ENCODE assay signal across 14 cellular contexts in the genomic region with DNA sequence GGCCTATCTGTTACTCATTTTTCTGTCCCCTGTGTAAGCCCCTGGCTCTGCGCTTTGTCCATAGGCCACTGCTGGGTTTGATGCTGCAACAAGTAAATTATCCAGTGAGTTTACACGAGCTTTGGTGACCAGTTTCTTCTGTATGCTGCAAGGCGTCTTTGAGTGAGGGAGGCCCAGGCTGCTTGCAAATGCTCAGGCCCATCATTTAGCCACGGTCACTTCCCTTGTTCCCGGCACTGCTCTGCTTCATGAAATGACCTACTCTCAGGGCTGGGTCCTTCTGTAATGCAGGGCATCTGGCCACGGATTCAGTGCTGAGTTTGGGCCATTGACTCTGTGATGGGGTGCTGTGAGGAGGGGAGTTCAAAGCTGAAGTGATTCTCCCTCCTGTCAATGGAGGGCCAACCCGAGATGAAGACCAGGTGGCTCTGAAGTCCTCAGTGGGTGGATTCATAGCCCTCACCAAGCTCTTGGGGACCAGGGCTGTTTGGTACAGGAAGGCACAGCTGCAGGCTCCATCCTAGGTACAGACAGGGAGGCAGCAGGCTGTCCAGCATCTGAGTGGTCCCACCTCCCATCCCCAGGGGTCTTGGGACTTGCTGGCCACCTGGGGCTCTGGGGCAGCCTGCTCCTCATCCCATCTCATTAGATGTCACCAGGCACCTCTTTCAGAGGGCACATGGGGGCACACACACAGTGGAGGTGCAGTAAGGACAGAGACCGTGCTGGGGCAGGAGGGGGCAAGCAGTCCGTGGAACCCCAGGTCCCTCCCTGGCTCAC. TPM values are rescaled to one million over a fixed set of nuclear protein-coding genes. Genes with fewer than 3 reads are reported as not detected.
DNase-seq lines count a peak whose midpoint lies in the region; ATAC-seq, FAIRE-seq and TF ChIP-seq lines count a peak whose summit lies in the region.
"Had no signal": no experiment of that assay in that cellular context is flagged by ENCODE, and none has a peak within 500 bp of the region (broad histone marks: within the 10 kb centered on the region; RNA-seq: fewer than 3 reads in every experiment).

No MANE protein-coding gene starts in this region.

- H3K79me2 ChIP-seq in astrocyte (ENCODE audit: insufficient read depth, low read length) (no peaks in the 10 kb centered on the region), neural progenitor cell (ENCODE audit: low read depth) (no peaks in the 10 kb centered on the region)

- no peaks in the 10 kb centered on the region for H3F3A ChIP-seq in neural progenitor cell (ENCODE audit: low read depth)

- no peak for FAIRE-seq in astrocyte (lab: Jason Lieb, UNC)

- ATAC-seq in upper lobe of right lung (no peak), HG02763 (IDR thresholded peaks at IDR 0.05; ENCODE audit: unreplicated experiment) (no peak)

- H3K4me1 ChIP-seq in astrocyte (ENCODE audit: insufficient read depth, low read length) (peaks cover 2% of the 10 kb centered on the region), neural progenitor cell (peaks cover 8% of the 10 kb centered on the region), upper lobe of right lung (no peaks in the 10 kb centered on the region)
- H3K4me1 ChIP-seq: BE2C had no signal

- no peak overlapping the region for H2AFZ ChIP-seq in astrocyte (ENCODE audit: low read depth, low read length)
- no peak overlapping the region for H2AFZ ChIP-seq in neural progenitor cell (replicated peaks)

- no peak overlapping the region for H3K27ac Mint-ChIP-seq in activated T-cell treated with anti-CD3 and anti-CD28 coated beads, Interleukin-2, amount 50 U/mL, for 24 hours
- peak overlapping the region; percentile 53 for H3K27ac Mint-ChIP-seq in astrocyte (ENCODE audit: unreplicated experiment)
- H3K27ac Mint-ChIP-seq in neural progenitor cell, result peak overlapping the region; percentile 36

- H3K27me3 Mint-ChIP-seq in activated T-cell treated with anti-CD3 and anti-CD28 coated beads, Interleukin-2, amount 50 U/mL, for 24 hours, result peaks cover 66% of the 10 kb centered on the region
- peaks cover 21% of the 10 kb centered on the region for H3K27me3 Mint-ChIP-seq in astrocyte (ENCODE audit: low read depth, unreplicated experiment)
- peaks cover 8% of the 10 kb centered on the region for H3K27me3 Mint-ChIP-seq in neural progenitor cell (ENCODE audit: insufficient read depth, low read depth)

- no peaks in the 10 kb centered on the region for H3K9me3 Mint-ChIP-seq in activated T-cell treated with anti-CD3 and anti-CD28 coated beads, Interleukin-2, amount 50 U/mL, for 24 hours
- H3K9me3 Mint-ChIP-seq in astrocyte (ENCODE audit: unreplicated experiment) (peaks cover 2% of the 10 kb centered on the region), neural progenitor cell (no peaks in the 10 kb centered on the region)

- H3K4me3 Mint-ChIP-seq in activated T-cell treated with anti-CD3 and anti-CD28 coated beads, Interleukin-2, amount 50 U/mL, for 24 hours, result no peak overlapping the region
- no peak overlapping the region for H3K4me3 Mint-ChIP-seq in astrocyte (ENCODE audit: unreplicated experiment)
- H3K4me3 Mint-ChIP-seq in neural progenitor cell, result no peak overlapping the region

- H3K36me3 ChIP-seq in astrocyte (ENCODE audit: insufficient read depth, low read length) (no peaks in the 10 kb centered on the region), neural progenitor cell (no peaks in the 10 kb centered on the region), upper lobe of right lung (no peaks in the 10 kb centered on the region)
- H3K36me3 ChIP-seq: BE2C had no signal

- DNase-seq in activated T-cell treated with anti-CD3 and anti-CD28 coated beads, Interleukin-2, amount 50 U/mL, for 1 hour, result peak; percentile 11
- no peak for DNase-seq in activated T-cell treated with anti-CD3 and anti-CD28 coated beads, Interleukin-2, amount 50 U/mL, for 24 hours
- DNase-seq in astrocyte (ENCODE audit: low read depth) (no peak), neural progenitor cell (ENCODE audit: low spot score) (no peak), upper lobe of right lung (peak; percentile 20), GM19238 (ENCODE audit: insufficient read length, low spot score) (no peak)
- DNase-seq in activated effector memory CD4-positive, alpha-beta T cell treated with Interleukin-2 at 50 U/mL for 16 hours, result no peak
- DNase-seq: NCI-H2081 treated with DMSO at 0.1 percent for 48 hours, NCI-H2171 had no signal

- H3K27ac ChIP-seq in astrocyte (ENCODE audit: low read depth, low read length) (no peak overlapping the region), neural progenitor cell (no peak overlapping the region), upper lobe of right lung (no peak overlapping the region)
- H3K27ac ChIP-seq: 22Rv1, HL-60 had no signal

- no peak for TF ChIP-seq CTCF in astrocyte (IDR thresholded peaks at IDR 0.05; ENCODE audit: insufficient read depth, low read depth, low read length)
- TF ChIP-seq CTCF in neural progenitor cell (IDR thresholded peaks at IDR 0.05), result no peak
- TF ChIP-seq CTCF in upper lobe of right lung (IDR thresholded peaks at IDR 0.05), result no peak

- no peak overlapping the region for H3K4me3 ChIP-seq in astrocyte (ENCODE audit: insufficient read depth, low read depth, low read length)
- H3K4me3 ChIP-seq in neural progenitor cell, result no peak overlapping the region
- no peak overlapping the region for H3K4me3 ChIP-seq in upper lobe of right lung

- no peaks in the 10 kb centered on the region for H3K9me3 ChIP-seq in astrocyte (ENCODE audit: insufficient read depth, low read depth, low read length)
- H3K9me3 ChIP-seq in neural progenitor cell (ENCODE audit: low read depth), result no peaks in the 10 kb centered on the region
- H3K9me3 ChIP-seq in upper lobe of right lung, result no peaks in the 10 kb centered on the region
- H3K9me3 ChIP-seq: BE2C had no signal

- H3K9ac ChIP-seq in astrocyte (ENCODE audit: low read length) (no peak overlapping the region), neural progenitor cell (no peak overlapping the region)

- H3K36me3 Mint-ChIP-seq in activated T-cell treated with anti-CD3 and anti-CD28 coated beads, Interleukin-2, amount 50 U/mL, for 24 hours (ENCODE audit: low read depth), result no peaks in the 10 kb centered on the region
- H3K36me3 Mint-ChIP-seq in astrocyte (ENCODE audit: low read depth, unreplicated experiment) (no peaks in the 10 kb centered on the region), neural progenitor cell (no peaks in the 10 kb centered on the region)
- H3K36me3 Mint-ChIP-seq: CD14-positive monocyte had no signal

- intact Hi-C loops in upper lobe of right lung (cut with DNase I), result loop anchor here (10.0 kb wide), 1 partner anchor 213 kb away; no protein-coding TSS in a partner anchor

- H3K27me3 ChIP-seq in astrocyte (ENCODE audit: insufficient read depth, low read length) (no peaks in the 10 kb centered on the region), neural progenitor cell (no peaks in the 10 kb centered on the region), upper lobe of right lung (peaks cover 24% of the 10 kb centered on the region)
- H3K27me3 ChIP-seq: BE2C had no signal

- no peaks in the 10 kb centered on the region for H3K4me1 Mint-ChIP-seq in activated T-cell treated with anti-CD3 and anti-CD28 coated beads, Interleukin-2, amount 50 U/mL, for 24 hours (ENCODE audit: low read depth)
- H3K4me1 Mint-ChIP-seq in astrocyte (ENCODE audit: low read depth, unreplicated experiment), result peaks cover 23% of the 10 kb centered on the region
- peaks cover 27% of the 10 kb centered on the region for H3K4me1 Mint-ChIP-seq in neural progenitor cell

- H4K20me1 ChIP-seq in astrocyte (ENCODE audit: insufficient read depth, low read length) (no peaks in the 10 kb centered on the region), neural progenitor cell (ENCODE audit: low read depth) (no peaks in the 10 kb centered on the region)

- H3K4me2 ChIP-seq in astrocyte (ENCODE audit: low read length) (no peak overlapping the region), neural progenitor cell (no peak overlapping the region)

RNA-seq across cellular contexts. Expression of gene LHX4, which starts 21.7 kb away (rescaled TPM):
- total RNA-seq in astrocyte (0.14 and 0.36 TPM in 2 replicates), neural progenitor cell (ENCODE audit: low replicate concordance) (0.06 TPM in 1 of 2 replicates, not detected in the other), upper lobe of right lung (not detected)

Comparison
In these comparisons a context has a peak if more than half of its experiments do, and no peak if none do; other contexts are left out.
1. DNase-seq: peak in activated T-cell treated with anti-CD3 and anti-CD28 coated beads, Interleukin-2, amount 50 U/mL, for 1 hour (single experiment) and upper lobe of right lung (single experiment); none in activated T-cell treated with anti-CD3 and anti-CD28 coated beads, Interleukin-2, amount 50 U/mL, for 24 hours (single experiment), astrocyte (single experiment), neural progenitor cell (single experiment), activated effector memory CD4-positive, alpha-beta T cell treated with Interleukin-2 at 50 U/mL for 16 hours (single experiment) and GM19238 (single experiment).